ENCODE assay signal across 1 cellular context in the genomic region with DNA sequence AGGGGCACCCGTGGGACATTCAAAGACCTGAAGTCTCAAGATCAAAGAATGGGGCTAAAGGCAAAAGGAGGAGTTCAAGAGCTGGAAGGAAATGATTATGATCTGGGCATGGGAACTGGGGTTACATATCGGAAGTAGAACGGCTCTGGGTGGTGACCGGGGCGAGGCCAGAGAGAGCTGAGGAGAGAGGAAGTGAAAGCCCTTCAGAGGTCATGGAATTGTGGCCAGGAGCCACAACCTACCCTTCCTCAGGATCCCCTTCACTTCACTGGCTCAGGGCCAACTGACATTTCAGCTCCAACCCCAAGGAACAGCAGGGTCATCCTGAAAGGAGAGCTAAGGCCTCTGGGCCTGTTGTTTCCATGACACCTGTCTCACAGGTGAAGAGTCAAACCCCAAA.
TF ChIP-seq lines count a peak whose summit lies in the region.

No MANE protein-coding gene starts in this region.

TF ChIP-seq in GM23338, 12 proteins besides CTCF, POLR2A, EP300 and RAD21 (continued from another document):
- TF ChIP-seq, protein P1, sequence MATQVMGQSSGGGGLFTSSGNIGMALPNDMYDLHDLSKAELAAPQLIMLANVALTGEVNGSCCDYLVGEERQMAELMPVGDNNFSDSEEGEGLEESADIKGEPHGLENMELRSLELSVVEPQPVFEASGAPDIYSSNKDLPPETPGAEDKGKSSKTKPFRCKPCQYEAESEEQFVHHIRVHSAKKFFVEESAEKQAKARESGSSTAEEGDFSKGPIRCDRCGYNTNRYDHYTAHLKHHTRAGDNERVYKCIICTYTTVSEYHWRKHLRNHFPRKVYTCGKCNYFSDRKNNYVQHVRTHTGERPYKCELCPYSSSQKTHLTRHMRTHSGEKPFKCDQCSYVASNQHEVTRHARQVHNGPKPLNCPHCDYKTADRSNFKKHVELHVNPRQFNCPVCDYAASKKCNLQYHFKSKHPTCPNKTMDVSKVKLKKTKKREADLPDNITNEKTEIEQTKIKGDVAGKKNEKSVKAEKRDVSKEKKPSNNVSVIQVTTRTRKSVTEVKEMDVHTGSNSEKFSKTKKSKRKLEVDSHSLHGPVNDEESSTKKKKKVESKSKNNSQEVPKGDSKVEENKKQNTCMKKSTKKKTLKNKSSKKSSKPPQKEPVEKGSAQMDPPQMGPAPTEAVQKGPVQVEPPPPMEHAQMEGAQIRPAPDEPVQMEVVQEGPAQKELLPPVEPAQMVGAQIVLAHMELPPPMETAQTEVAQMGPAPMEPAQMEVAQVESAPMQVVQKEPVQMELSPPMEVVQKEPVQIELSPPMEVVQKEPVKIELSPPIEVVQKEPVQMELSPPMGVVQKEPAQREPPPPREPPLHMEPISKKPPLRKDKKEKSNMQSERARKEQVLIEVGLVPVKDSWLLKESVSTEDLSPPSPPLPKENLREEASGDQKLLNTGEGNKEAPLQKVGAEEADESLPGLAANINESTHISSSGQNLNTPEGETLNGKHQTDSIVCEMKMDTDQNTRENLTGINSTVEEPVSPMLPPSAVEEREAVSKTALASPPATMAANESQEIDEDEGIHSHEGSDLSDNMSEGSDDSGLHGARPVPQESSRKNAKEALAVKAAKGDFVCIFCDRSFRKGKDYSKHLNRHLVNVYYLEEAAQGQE (IDR thresholded peaks at IDR 0.05; ENCODE audit: unreplicated experiment): no peak
- no peak for TF ChIP-seq POLR2AphosphoS5 (IDR thresholded peaks at IDR 0.05; ENCODE audit: low read depth)
- no peak for TF ChIP-seq ETS1 (IDR thresholded peaks at IDR 0.05)
- TF ChIP-seq EZH2phosphoT487 (IDR thresholded peaks at IDR 0.05; ENCODE audit: unreplicated experiment): no peak
- TF ChIP-seq JUNB (IDR thresholded peaks at IDR 0.05; ENCODE audit: unreplicated experiment): no peak
- TF ChIP-seq ZNF331 (CRISPR knock-in tag; IDR thresholded peaks at IDR 0.05; ENCODE audit: low read depth): no peak
- TF ChIP-seq EZH2 (IDR thresholded peaks at IDR 0.05; ENCODE audit: low read depth, unreplicated experiment): no peak
- no peak for TF ChIP-seq CREB1 (CRISPR knock-in tag; IDR thresholded peaks at IDR 0.05; ENCODE audit: low read depth)
